25 cellular contexts compared by ENCODE assay signal in genomic region chr4:17787315-17787714, GRCh38. TPM values are rescaled to one million over a fixed set of nuclear protein-coding genes. Genes with fewer than 3 reads are reported as not detected.
DNase-seq lines count a peak whose midpoint lies in the region; ATAC-seq and TF ChIP-seq lines count a peak whose summit lies in the region.
"Had no signal": no experiment of that assay in that cellular context is flagged by ENCODE, and none has a peak within 500 bp of the region (broad histone marks: within the 10 kb centered on the region; RNA-seq: fewer than 3 reads in every experiment).

No MANE protein-coding gene starts in this region.

- peaks cover 2% of the 10 kb centered on the region for H3K27me3 ChIP-seq in RWPE2 (ENCODE audit: insufficient read depth, poor library complexity, severe bottlenecking)
- H3K27me3 ChIP-seq: colonic mucosa had no signal

- no peaks in the 10 kb centered on the region for H3K9me3 ChIP-seq in RWPE2 (ENCODE audit: severe bottlenecking)
- H3K9me3 ChIP-seq: colonic mucosa, stomach had no signal

- H3K27ac ChIP-seq in RWPE2 (ENCODE audit: poor library complexity, severe bottlenecking) = no peak overlapping the region
- H3K27ac ChIP-seq: colonic mucosa, heart left ventricle, stomach had no signal

- H3K9me3 Mint-ChIP-seq in activated naive CD8-positive, alpha-beta T cell treated with anti-CD3 and anti-CD28 coated beads, Interleukin-2, amount 50 U/mL, for 24 hours = no peaks in the 10 kb centered on the region
- H3K9me3 Mint-ChIP-seq in activated naive CD8-positive, alpha-beta T cell treated with anti-CD3 and anti-CD28 coated beads for 36 hours = peaks cover 1% of the 10 kb centered on the region
- H3K9me3 Mint-ChIP-seq in stimulated activated memory B cell treated with anti-CD40 and anti-IgM and Interleukin-4, amounts not matched to agents 10 μg/mL and 1 μg/mL and 100 μg/mL, for 72 hours = no peaks in the 10 kb centered on the region
- H3K9me3 Mint-ChIP-seq in naive thymus-derived CD8-positive, alpha-beta T cell = no peaks in the 10 kb centered on the region
- H3K9me3 Mint-ChIP-seq: activated CD4-positive, alpha-beta T cell treated with anti-CD3 and anti-CD28 coated beads, Interleukin-2, amount 10 ng/mL, durations not matched to agents 7 days and 5 days; immature natural killer cell; type B pancreatic cell had no signal

- peaks cover 6% of the 10 kb centered on the region for H3K36me3 ChIP-seq in RWPE2 (ENCODE audit: low read depth)
- H3K36me3 ChIP-seq: colonic mucosa had no signal

- no peak overlapping the region for H3K4me3 Mint-ChIP-seq in activated naive CD8-positive, alpha-beta T cell treated with anti-CD3 and anti-CD28 coated beads, Interleukin-2, amount 50 U/mL, for 24 hours
- H3K4me3 Mint-ChIP-seq in activated naive CD8-positive, alpha-beta T cell treated with anti-CD3 and anti-CD28 coated beads for 36 hours = no peak overlapping the region
- no peak overlapping the region for H3K4me3 Mint-ChIP-seq in stimulated activated memory B cell treated with anti-CD40 and anti-IgM and Interleukin-4, amounts not matched to agents 10 μg/mL and 1 μg/mL and 100 μg/mL, for 72 hours
- no peak overlapping the region for H3K4me3 Mint-ChIP-seq in naive thymus-derived CD8-positive, alpha-beta T cell
- H3K4me3 Mint-ChIP-seq: activated CD4-positive, alpha-beta T cell treated with anti-CD3 and anti-CD28 coated beads, Interleukin-2, amount 10 ng/mL, durations not matched to agents 7 days and 5 days; endodermal cell; immature natural killer cell; type B pancreatic cell had no signal

- peaks cover 18% of the 10 kb centered on the region for H3K4me1 Mint-ChIP-seq in activated naive CD8-positive, alpha-beta T cell treated with anti-CD3 and anti-CD28 coated beads, Interleukin-2, amount 50 U/mL, for 24 hours
- peaks cover 22% of the 10 kb centered on the region for H3K4me1 Mint-ChIP-seq in activated naive CD8-positive, alpha-beta T cell treated with anti-CD3 and anti-CD28 coated beads for 36 hours
- H3K4me1 Mint-ChIP-seq in stimulated activated memory B cell treated with anti-CD40 and anti-IgM and Interleukin-4, amounts not matched to agents 10 μg/mL and 1 μg/mL and 100 μg/mL, for 72 hours = no peaks in the 10 kb centered on the region
- peaks cover 4 to 10% (median 9%) of the 10 kb centered on the region in 4 donors for H3K4me1 Mint-ChIP-seq in naive thymus-derived CD8-positive, alpha-beta T cell

- peak; percentile 80 for ATAC-seq in activated naive CD8-positive, alpha-beta T cell treated with anti-CD3 and anti-CD28 coated beads, Interleukin-2, amount 50 U/mL, for 24 hours
- ATAC-seq in RWPE2 (ENCODE audit: low read depth) = peak; percentile 99
- ATAC-seq in GM19455 (IDR thresholded peaks at IDR 0.05; ENCODE audit: unreplicated experiment) = no peak
- no peak for ATAC-seq in stimulated activated memory B cell treated with anti-CD40 and anti-IgM and Interleukin-4, amounts not matched to agents 10 μg/mL and 1 μg/mL and 100 μg/mL, for 72 hours
- no peak for ATAC-seq in naive thymus-derived CD8-positive, alpha-beta T cell
- ATAC-seq: heart left ventricle, sciatic nerve had no signal

- H3K36me3 Mint-ChIP-seq in activated naive CD8-positive, alpha-beta T cell treated with anti-CD3 and anti-CD28 coated beads, Interleukin-2, amount 50 U/mL, for 24 hours (ENCODE audit: low read depth) = peaks cover 20% of the 10 kb centered on the region
- H3K36me3 Mint-ChIP-seq in activated naive CD8-positive, alpha-beta T cell treated with anti-CD3 and anti-CD28 coated beads for 36 hours = peaks cover 11% of the 10 kb centered on the region
- peaks cover 35% of the 10 kb centered on the region for H3K36me3 Mint-ChIP-seq in stimulated activated memory B cell treated with anti-CD40 and anti-IgM and Interleukin-4, amounts not matched to agents 10 μg/mL and 1 μg/mL and 100 μg/mL, for 72 hours
- peaks cover 0 to 17% (median 16%) of the 10 kb centered on the region in 3 donors for H3K36me3 Mint-ChIP-seq in naive thymus-derived CD8-positive, alpha-beta T cell

- H3K27ac Mint-ChIP-seq in activated naive CD8-positive, alpha-beta T cell treated with anti-CD3 and anti-CD28 coated beads, Interleukin-2, amount 50 U/mL, for 24 hours = peak overlapping the region; percentile 17
- no peak overlapping the region for H3K27ac Mint-ChIP-seq in activated naive CD8-positive, alpha-beta T cell treated with anti-CD3 and anti-CD28 coated beads for 36 hours
- H3K27ac Mint-ChIP-seq in stimulated activated memory B cell treated with anti-CD40 and anti-IgM and Interleukin-4, amounts not matched to agents 10 μg/mL and 1 μg/mL and 100 μg/mL, for 72 hours = no peak overlapping the region
- H3K27ac Mint-ChIP-seq in naive thymus-derived CD8-positive, alpha-beta T cell = no peak overlapping the region
- H3K27ac Mint-ChIP-seq: activated CD4-positive, alpha-beta T cell treated with anti-CD3 and anti-CD28 coated beads, Interleukin-2, amount 10 ng/mL, durations not matched to agents 7 days and 5 days; endodermal cell; immature natural killer cell; type B pancreatic cell had no signal

- DNase-seq in activated naive CD8-positive, alpha-beta T cell treated with anti-CD3 and anti-CD28 coated beads, Interleukin-2, amount 50 U/mL, for 24 hours = no peak
- no peak for DNase-seq in activated naive CD8-positive, alpha-beta T cell treated with anti-CD3 and anti-CD28 coated beads for 36 hours
- DNase-seq in RWPE2 (ENCODE audit: low spot score) (no peak), fibroblast of gingiva (ENCODE audit: low read depth) (peak; percentile 11), NCI-H2196 treated with DMSO at 0.1 percent for 48 hours (lab: John Stamatoyannopoulos, UW; ENCODE audit: unreplicated experiment) (no peak)
- DNase-seq in naive thymus-derived CD8-positive, alpha-beta T cell = no peak
- DNase-seq: 8988T; activated CD4-positive, alpha-beta T cell treated with anti-CD3 and anti-CD28 coated beads, Interleukin-2, amount 10 ng/mL, durations not matched to agents 7 days and 5 days; activated naive CD4-positive, alpha-beta T cell; C1 segment of cervical spinal cord; colonic mucosa; endodermal cell; heart left ventricle; immature natural killer cell; MV-4-11; NCI-H2029 treated with DMSO at 0.1 percent for 48 hours; NCI-H510A treated with DMSO at 0.1 percent for 48 hours; Right ventricle myocardium superior; stomach had no signal

- no peak overlapping the region for H3K4me3 ChIP-seq in RWPE2 (ENCODE audit: severe bottlenecking)
- H3K4me3 ChIP-seq: colonic mucosa, heart left ventricle, stomach had no signal

- peaks cover 3% of the 10 kb centered on the region for H3K4me1 ChIP-seq in RWPE2 (ENCODE audit: insufficient read depth, poor library complexity, severe bottlenecking)
- H3K4me1 ChIP-seq: colonic mucosa, heart left ventricle had no signal

- peaks cover 3% of the 10 kb centered on the region for H3K27me3 Mint-ChIP-seq in activated naive CD8-positive, alpha-beta T cell treated with anti-CD3 and anti-CD28 coated beads, Interleukin-2, amount 50 U/mL, for 24 hours
- peaks cover 5% of the 10 kb centered on the region for H3K27me3 Mint-ChIP-seq in activated naive CD8-positive, alpha-beta T cell treated with anti-CD3 and anti-CD28 coated beads for 36 hours
- H3K27me3 Mint-ChIP-seq in stimulated activated memory B cell treated with anti-CD40 and anti-IgM and Interleukin-4, amounts not matched to agents 10 μg/mL and 1 μg/mL and 100 μg/mL, for 72 hours = peaks cover 2% of the 10 kb centered on the region
- peaks cover under 1 to 4% (median under 1%) of the 10 kb centered on the region in 5 donors for H3K27me3 Mint-ChIP-seq in naive thymus-derived CD8-positive, alpha-beta T cell

- TF ChIP-seq CTCF in RWPE2 (IDR thresholded peaks at IDR 0.05; ENCODE audit: poor library complexity, severe bottlenecking) = no peak

- POLR2A ChIA-PET in naive thymus-derived CD8-positive, alpha-beta T cell (lab: Charles Lee) = no interaction called here

RNA-seq across cellular contexts. Expression of gene FAM184B, which starts 5.9 kb away (rescaled TPM):
- total RNA-seq in activated naive CD8-positive, alpha-beta T cell treated with anti-CD3 and anti-CD28 coated beads for 36 hours = under 1 TPM in 1 of 2 experiments, not detected in 1; 0.04 TPM
- not detected for total RNA-seq in naive thymus-derived CD8-positive, alpha-beta T cell
- under 1 TPM in 2 of 3 donors, not detected in 1; 0.03 to 0.13 TPM for polyA plus RNA-seq in naive thymus-derived CD8-positive, alpha-beta T cell
- total RNA-seq: activated CD4-positive, alpha-beta T cell treated with anti-CD3 and anti-CD28 coated beads, Interleukin-2, amount 10 ng/mL, durations not matched to agents 7 days and 5 days; lung microvascular endothelial cell; osteocyte; Right ventricle myocardium superior; sciatic nerve had no signal
- polyA plus RNA-seq: immature natural killer cell had no signal

RNA-seq across cellular contexts. Expression of gene DCAF16, which starts 23.2 kb away (rescaled TPM):
- total RNA-seq in activated naive CD8-positive, alpha-beta T cell treated with anti-CD3 and anti-CD28 coated beads for 36 hours = 10 to 100 TPM; 39.8 to 43.0 TPM
- 10 to 100 TPM; 74.0 to 74.3 TPM for total RNA-seq in naive thymus-derived CD8-positive, alpha-beta T cell
- 10 to 100 TPM; 18.4 to 23.1 (median 21.2) TPM for polyA plus RNA-seq in naive thymus-derived CD8-positive, alpha-beta T cell

RNA-seq across cellular contexts. Expression of gene NCAPG, which starts 23.5 kb away (rescaled TPM):
- total RNA-seq in activated naive CD8-positive, alpha-beta T cell treated with anti-CD3 and anti-CD28 coated beads for 36 hours = 10 to 100 TPM; 68.7 to 69.0 TPM
- under 1 TPM; 0.38 to 0.81 TPM for total RNA-seq in naive thymus-derived CD8-positive, alpha-beta T cell
- polyA plus RNA-seq in naive thymus-derived CD8-positive, alpha-beta T cell = under 1 TPM in 1 of 3 donors, not detected in 2; 0.24 TPM

Comparison
In these comparisons a context has a peak if more than half of its experiments do, and no peak if none do; other contexts are left out.
1. ATAC-seq: peak in activated naive CD8-positive, alpha-beta T cell treated with anti-CD3 and anti-CD28 coated beads, Interleukin-2, amount 50 U/mL, for 24 hours (single experiment) and RWPE2 (single experiment); none in GM19455 (single experiment), stimulated activated memory B cell treated with anti-CD40 and anti-IgM and Interleukin-4, amounts not matched to agents 10 μg/mL and 1 μg/mL and 100 μg/mL, for 72 hours (single experiment) and naive thymus-derived CD8-positive, alpha-beta T cell (0 of 2).
2. RNA of gene NCAPG, which starts 23.5 kb away (total RNA-seq): 68.7 to 69.0 TPM in activated naive CD8-positive, alpha-beta T cell treated with anti-CD3 and anti-CD28 coated beads for 36 hours; 0.38 to 0.81 TPM in naive thymus-derived CD8-positive, alpha-beta T cell; every median in the first group is over 10 times any median in the second.